In genomic region chr4:53558061-53558801, GRCh38 we compare ENCODE assay signal across 8 cellular contexts. TPM values are rescaled to one million over a fixed set of nuclear protein-coding genes. Genes with fewer than 3 reads are reported as not detected.
DNase-seq lines count a peak whose midpoint lies in the region; ATAC-seq and TF ChIP-seq lines count a peak whose summit lies in the region.
"Had no signal": no experiment of that assay in that cellular context is flagged by ENCODE, and none has a peak within 500 bp of the region (broad histone marks: within the 10 kb centered on the region; RNA-seq: fewer than 3 reads in every experiment).

No MANE protein-coding gene starts in this region.

- H3K36me3 ChIP-seq in uterus = no peaks in the 10 kb centered on the region

- H3K4me1 Mint-ChIP-seq in HFFc6 (ENCODE audit: low read depth) = peaks cover 22% of the 10 kb centered on the region

- H3K36me3 Mint-ChIP-seq in HFFc6 (ENCODE audit: low read depth) = no peaks in the 10 kb centered on the region

- TF ChIP-seq CTCF in HFFc6 (IDR thresholded peaks at IDR 0.05) = no peak
- TF ChIP-seq CTCF in uterus (IDR thresholded peaks at IDR 0.05) = no peak

- H3K9me3 Mint-ChIP-seq in HFFc6 = no peaks in the 10 kb centered on the region

- H3K4me1 ChIP-seq in uterus = no peaks in the 10 kb centered on the region

- intact Hi-C loops in posterior cingulate gyrus (cut with DNase I) (no loop called here), uterus (cut with DNase I; ENCODE audit: low total_unique reads) (no loop called here)

- no peak for ATAC-seq in HG03280 (IDR thresholded peaks at IDR 0.05; ENCODE audit: unreplicated experiment)

- H3K4me3 Mint-ChIP-seq in HFFc6 = peak overlapping the region; percentile 37; the same call in 1 of the 2 replicates

- H3K4me3 ChIP-seq in uterus = no peak overlapping the region

- TF ChIP-seq POLR2A in uterus (IDR thresholded peaks at IDR 0.05) = no peak

- DNase-seq in HFFc6 (no peak), RPMI7951 (ENCODE audit: low read depth) (peak; percentile 67), fibroblast of gingiva (ENCODE audit: low read depth) (peak; percentile 35), posterior cingulate gyrus (peak; percentile 17 to 97 (median 78)), dedifferentiated amniotic fluid mesenchymal stem cell (ENCODE audit: extremely low spot score) (no peak), uterus (no peak)

- H3K27me3 Mint-ChIP-seq in HFFc6 (ENCODE audit: insufficient read depth) = no peaks in the 10 kb centered on the region

- no peaks in the 10 kb centered on the region for H3K9me3 ChIP-seq in uterus

- H3K27me3 ChIP-seq in uterus = no peaks in the 10 kb centered on the region

- H3K27ac Mint-ChIP-seq in HFFc6 = peak overlapping the region; percentile 61

- no peak overlapping the region for H3K27ac ChIP-seq in uterus

RNA-seq across cellular contexts. Expression of gene LNX1, which starts 33.1 kb away (rescaled TPM):
- under 1 TPM in 5 of 6 experiments, not detected in 1; 0.05 to 0.18 (median 0.07) TPM for total RNA-seq in HFFc6 (2021; fragmentation: NEBNext Ultra II Directional; extraction: Animal tissue kit (Norgen Biotek cat#: 25700))
- total RNA-seq in RPMI7951 (2014; rRNA removed; shearing (Covaris generic)) = 5.0 and 5.3 TPM in 2 replicates
- total RNA-seq in uterus = 10 to 100 TPM in 2 of 4 donors, 1 to 10 TPM in 1, under 1 TPM in 1; 0.29 to 12.9 (median 8.8) TPM
- total RNA-seq: mononuclear cell had no signal

Comparison
In these comparisons a context has a peak if more than half of its experiments do, and no peak if none do; other contexts are left out.
1. DNase-seq: peak in RPMI7951 (single experiment), fibroblast of gingiva (single experiment) and posterior cingulate gyrus (10 of 10); none in HFFc6 (single experiment), dedifferentiated amniotic fluid mesenchymal stem cell (single experiment) and uterus (0 of 2).